8 cellular contexts compared by ENCODE assay signal in the genomic region with DNA sequence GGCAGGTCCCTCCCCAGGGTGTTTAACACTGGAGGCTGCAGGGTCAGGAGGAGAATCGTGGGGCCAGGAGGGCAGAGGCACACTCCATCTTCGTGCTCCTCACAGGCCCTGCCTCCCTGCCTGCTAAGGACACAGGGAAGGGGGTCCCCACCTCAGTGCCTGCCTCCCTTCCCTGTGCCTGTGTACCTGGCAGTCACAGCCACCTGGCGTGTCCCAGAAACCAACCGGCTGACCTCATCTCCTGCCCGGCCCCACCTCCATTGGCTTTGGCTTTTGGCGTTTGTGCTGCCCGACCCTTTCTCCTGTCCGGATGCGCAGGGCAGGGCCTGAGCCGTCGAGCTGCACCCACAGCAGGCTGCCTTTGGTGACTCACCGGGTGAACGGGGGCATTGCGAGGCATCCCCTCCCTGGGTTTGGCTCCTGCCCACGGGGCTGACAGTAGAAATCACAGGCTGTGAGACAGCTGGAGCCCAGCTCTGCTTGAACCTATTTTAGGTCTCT. TPM values are rescaled to one million over a fixed set of nuclear protein-coding genes. Genes with fewer than 3 reads are reported as not detected.
DNase-seq lines count a peak whose midpoint lies in the region; ATAC-seq and TF ChIP-seq lines count a peak whose summit lies in the region.
"Had no signal": no experiment of that assay in that cellular context is flagged by ENCODE, and none has a peak within 500 bp of the region (broad histone marks: within the 10 kb centered on the region; RNA-seq: fewer than 3 reads in every experiment).

No MANE protein-coding gene starts in this region.

- no peak for TF ChIP-seq POLR2A in Peyer's patch (IDR thresholded peaks at IDR 0.05)

- peak overlapping the region; percentile 2 for H3K27ac ChIP-seq in HUES48 (ENCODE audit: low read depth, low read length)
- H3K27ac ChIP-seq in dorsolateral prefrontal cortex: peak overlapping the region in 37 of 59 donors; percentile 4 to 98 (median 53)
- no peak overlapping the region for H3K27ac ChIP-seq in Peyer's patch
- no peak overlapping the region for H3K27ac ChIP-seq in CD4-positive, alpha-beta T cell (ENCODE audit: low read depth, low read length)

- no peak overlapping the region for H3K9ac ChIP-seq in HUES48 (ENCODE audit: low read depth, low read length)

- no peak overlapping the region for H3K27ac Mint-ChIP-seq in CD4-positive, alpha-beta T cell
- H3K27ac Mint-ChIP-seq: T-cell had no signal

- H3K9me3 ChIP-seq in HUES48 (ENCODE audit: control insufficient read depth, insufficient read depth, low read length) (no peaks in the 10 kb centered on the region), Peyer's patch (no peaks in the 10 kb centered on the region)
- H3K9me3 ChIP-seq in CD4-positive, alpha-beta T cell (ENCODE audit: control insufficient read depth, low read length): no peaks in the 10 kb centered on the region

- H3K4me3 ChIP-seq in HUES48 (ENCODE audit: low read depth, low read length): no peak overlapping the region
- no peak overlapping the region for H3K4me3 ChIP-seq in dorsolateral prefrontal cortex
- no peak overlapping the region for H3K4me3 ChIP-seq in Peyer's patch

- no peak for ATAC-seq in CD4-positive, alpha-beta T cell (ENCODE audit: poor library complexity)
- ATAC-seq: T-cell had no signal

- intact Hi-C loops in dorsolateral prefrontal cortex (cut with DNase I): no loop called here
- intact Hi-C loops in CD4-positive, alpha-beta T cell (cut with DNase I, micrococcal nuclease): no loop called here

- H3K36me3 ChIP-seq in HUES48 (ENCODE audit: control insufficient read depth, insufficient read depth, low read length) (peaks cover 35% of the 10 kb centered on the region), Peyer's patch (peaks cover 0 to 42% (median 0%) of the 10 kb centered on the region in 3 donors)

- H3K9me3 Mint-ChIP-seq in CD4-positive, alpha-beta T cell: no peaks in the 10 kb centered on the region
- H3K9me3 Mint-ChIP-seq: T-cell had no signal

- TF ChIP-seq CTCF in dorsolateral prefrontal cortex (IDR thresholded peaks at IDR 0.05 in 54 of 56, conservative IDR thresholded peaks at IDR 0.05 in 2 of 56; ENCODE audit: low read depth in 1 of 56, partially characterized antibody in 56 of 56) (no peak), Peyer's patch (IDR thresholded peaks at IDR 0.05) (no peak)
- no peak for TF ChIP-seq CTCF in CD4-positive, alpha-beta T cell (IDR thresholded peaks at IDR 0.05)

- no peak overlapping the region for H3K4me3 Mint-ChIP-seq in CD4-positive, alpha-beta T cell
- H3K4me3 Mint-ChIP-seq: T-cell had no signal

- H3K36me3 Mint-ChIP-seq in CD4-positive, alpha-beta T cell (ENCODE audit: low read depth): peaks cover 43% of the 10 kb centered on the region

- H3K27me3 ChIP-seq in HUES48 (ENCODE audit: control insufficient read depth, insufficient read depth, low read length) (peaks cover 8% of the 10 kb centered on the region), dorsolateral prefrontal cortex (peaks cover 0 to 4% (median 0%) of the 10 kb centered on the region in 45 donors), Peyer's patch (no peaks in the 10 kb centered on the region)
- H3K27me3 ChIP-seq in CD4-positive, alpha-beta T cell (ENCODE audit: control insufficient read depth, insufficient read depth, low read length): no peaks in the 10 kb centered on the region

- DNase-seq in AG08395 (ENCODE audit: low spot score) (peak; percentile 48), dorsolateral prefrontal cortex (peak in 1 of 10 donors; percentile 55), Peyer's patch (no peak), HUDEP-2 (lab: John Stamatoyannopoulos, UW; ENCODE audit: unreplicated experiment in 76 of 76) (no peak)
- DNase-seq in CD4-positive, alpha-beta T cell: no peak
- DNase-seq: NCI-H524, T-cell had no signal

- H3K27me3 Mint-ChIP-seq in CD4-positive, alpha-beta T cell: no peaks in the 10 kb centered on the region
- H3K27me3 Mint-ChIP-seq: T-cell had no signal

- CTCF ChIA-PET in CD4-positive, alpha-beta T cell (lab: Charles Lee): interaction anchor here (1.2 kb wide), 1 partner anchor 16 kb away, joined by 5 read pairs; no protein-coding TSS in a partner anchor

- peaks cover 10% of the 10 kb centered on the region for H3K4me1 ChIP-seq in HUES48 (ENCODE audit: control insufficient read depth, insufficient read depth, low read length)
- peaks cover 0 to 15% (median 10%) of the 10 kb centered on the region in 4 donors for H3K4me1 ChIP-seq in Peyer's patch

- peaks cover 19% of the 10 kb centered on the region for H3K4me1 Mint-ChIP-seq in CD4-positive, alpha-beta T cell (ENCODE audit: low read depth)

- POLR2A ChIA-PET in CD4-positive, alpha-beta T cell (lab: Charles Lee): no interaction called here

RNA-seq across cellular contexts. Expression of gene BGLAP, which starts 0.6 kb away (rescaled TPM):
- total RNA-seq in dorsolateral prefrontal cortex (1 to 10 TPM in 111 of 120 experiments, under 1 TPM in 7, not detected in 2; 0.67 to 8.6 (median 2.6) TPM), Peyer's patch (1 to 10 TPM in 2 of 4 donors, not detected in 2; 1.1 to 2.1 TPM)
- 1 to 10 TPM; 1.9 to 2.6 TPM for total RNA-seq in CD4-positive, alpha-beta T cell

RNA-seq across cellular contexts. Expression of gene PAQR6, which starts 6.5 kb away (rescaled TPM):
- total RNA-seq in dorsolateral prefrontal cortex: 100 to 1,000 TPM in 104 of 120 experiments, 10 to 100 TPM in 16; 50.9 to 507 (median 173) TPM
- 1 to 10 TPM in 3 of 4 donors, under 1 TPM in 1; 0.70 to 7.4 (median 4.1) TPM for total RNA-seq in Peyer's patch
- total RNA-seq in CD4-positive, alpha-beta T cell: 1 to 10 TPM; 3.4 to 3.6 TPM

RNA-seq across cellular contexts. Expression of gene PMF1, which starts 28.6 kb away (rescaled TPM):
- total RNA-seq in dorsolateral prefrontal cortex (10 to 100 TPM; 16.6 to 45.3 (median 27.0) TPM), Peyer's patch (10 to 100 TPM; 39.9 to 52.8 (median 43.6) TPM)
- 10 to 100 TPM; 58.0 to 61.2 TPM for total RNA-seq in CD4-positive, alpha-beta T cell

RNA-seq across cellular contexts. Expression of gene SMG5, which starts 41.3 kb away (rescaled TPM):
- 100 to 1,000 TPM in 51 of 120 experiments, 10 to 100 TPM in 69; 66.8 to 160 (median 95.9) TPM for total RNA-seq in dorsolateral prefrontal cortex
- total RNA-seq in Peyer's patch: 100 to 1,000 TPM in 2 of 4 donors, 10 to 100 TPM in 2; 70.1 to 139 (median 103) TPM
- 10 to 100 TPM; 51.6 to 56.1 TPM for total RNA-seq in CD4-positive, alpha-beta T cell

RNA-seq across cellular contexts. Expression of gene TMEM79, which starts 42.8 kb away (rescaled TPM):
- total RNA-seq in dorsolateral prefrontal cortex (10 to 100 TPM in 4 of 120 experiments, 1 to 10 TPM in 116; 1.8 to 16.3 (median 4.2) TPM), Peyer's patch (1 to 10 TPM; 1.9 to 9.7 (median 5.4) TPM)
- total RNA-seq in CD4-positive, alpha-beta T cell: 1 to 10 TPM; 1.0 to 1.7 TPM

Comparison
In these comparisons a context has a peak if more than half of its experiments do, and no peak if none do; other contexts are left out.
1. H3K27ac ChIP-seq: peak in HUES48 (single experiment) and dorsolateral prefrontal cortex (37 of 59); none in Peyer's patch (0 of 4) and CD4-positive, alpha-beta T cell (single experiment).
2. RNA of gene PAQR6, which starts 6.5 kb away (total RNA-seq): 50.9 to 507 TPM in dorsolateral prefrontal cortex; 0.70 to 7.4 TPM in Peyer's patch and 3.4 to 3.6 TPM in CD4-positive, alpha-beta T cell; every median in the first group is over 4 times any median in the second.